Comparison of ENCODE assay signal across 25 cellular contexts in the genomic region with DNA sequence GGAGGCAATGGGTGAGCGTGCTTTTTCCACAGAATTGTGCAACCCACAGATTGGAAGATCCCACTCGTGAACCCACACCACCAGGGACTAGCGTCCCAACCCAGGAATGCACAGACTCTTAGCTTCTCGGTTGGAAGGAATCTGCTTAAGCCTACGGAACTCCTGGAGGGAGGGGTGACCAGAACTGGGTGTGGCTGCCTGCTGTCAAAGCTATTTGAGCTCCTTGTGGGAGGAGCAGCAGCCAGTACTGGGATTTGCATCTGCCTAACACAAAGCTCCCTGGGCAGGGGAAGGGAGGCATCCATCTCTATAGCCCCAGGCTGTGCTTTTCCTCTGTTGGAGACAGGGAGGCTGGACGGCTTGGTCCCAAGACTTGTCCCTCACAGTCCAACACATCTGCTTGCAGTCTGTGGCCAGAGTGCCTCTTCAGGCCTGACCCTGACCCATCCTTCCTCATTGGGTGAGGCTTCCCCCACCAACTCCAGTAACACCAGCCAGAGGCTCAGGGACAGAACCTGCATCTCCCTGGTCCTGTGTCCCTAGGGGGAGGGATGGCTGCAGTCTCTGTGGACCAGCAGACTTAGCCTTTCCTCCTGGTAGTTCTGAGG. TPM values are rescaled to one million over a fixed set of nuclear protein-coding genes. Genes with fewer than 3 reads are reported as not detected.
A peak's percentile ranks its signal among the peaks of the same experiment; 100 is the strongest.
DNase-seq lines count a peak whose midpoint lies in the region; ATAC-seq lines count a peak whose summit lies in the region.
"Had no signal": no experiment of that assay in that cellular context is flagged by ENCODE, and none has a peak within 500 bp of the region (broad histone marks: within the 10 kb centered on the region; RNA-seq: fewer than 3 reads in every experiment).

No MANE protein-coding gene starts in this region.

- peak; percentile 56 to 60 for DNase-seq in NCI-H526 (lab: John Stamatoyannopoulos, UW)
- peak; percentile 4 for DNase-seq in UCSD-AML1 (lab: John Stamatoyannopoulos, UW; ENCODE audit: unreplicated experiment)
- no peak for DNase-seq in left lobe of liver (ENCODE audit: low spot score)
- no peak for DNase-seq in activated CD8-positive, alpha-beta memory T cell treated with anti-CD3 and anti-CD28 coated beads, Interleukin-2, amount 50 U/mL, for 48 hours
- no peak for DNase-seq in SIG-M5 treated with dmso at 0.1 percent for 504 hours (lab: John Stamatoyannopoulos, UW; ENCODE audit: unreplicated experiment)
- no peak for DNase-seq in activated CD4-positive, CD25-positive, alpha-beta regulatory T cell (lab: John Stamatoyannopoulos, UW)
- DNase-seq: CD8-positive, alpha-beta T cell; DMS 273 treated with DMSO at 0.1 percent for 48 hours; DMS79; EL; GF-D8; HFFc6; NCI-H1048; NCI-H1417; NCI-H1694 treated with DMSO at 0.1 percent for 48 hours; NCI-H2081 treated with DMSO at 0.1 percent for 48 hours; NCI-H2171; NCI-H226; NCI-H510A; NCI-H774; Right ventricle myocardium superior; RPMI8226; T-helper 1 cell had no signal

- peak; percentile 15 for ATAC-seq in left lobe of liver
- ATAC-seq in GM18498 (IDR thresholded peaks at IDR 0.05; ENCODE audit: unreplicated experiment) = no peak
- ATAC-seq: CD8-positive, alpha-beta T cell had no signal

RNA-seq across cellular contexts. Expression of a gene that starts 27.9 kb away (rescaled TPM):
- total RNA-seq in left lobe of liver = 46.2 TPM
- total RNA-seq: B cell; CD8-positive, alpha-beta T cell had no signal

Comparison
In these comparisons a context has a peak if more than half of its experiments do, and no peak if none do; other contexts are left out.
1. DNase-seq: peak in NCI-H526 (2 of 2) and UCSD-AML1 (single experiment); none in left lobe of liver (single experiment), activated CD8-positive, alpha-beta memory T cell treated with anti-CD3 and anti-CD28 coated beads, Interleukin-2, amount 50 U/mL, for 48 hours (single experiment), SIG-M5 treated with dmso at 0.1 percent for 504 hours (single experiment) and activated CD4-positive, CD25-positive, alpha-beta regulatory T cell (0 of 4).